Comparison of ENCODE assay signal across 9 cellular contexts in genomic region chr15:20340931-20341661, GRCh38.
DNase-seq lines count a peak whose midpoint lies in the region; ATAC-seq and TF ChIP-seq lines count a peak whose summit lies in the region.
"Had no signal": no experiment of that assay in that cellular context is flagged by ENCODE, and none has a peak within 500 bp of the region (broad histone marks: within the 10 kb centered on the region; RNA-seq: fewer than 3 reads in every experiment).

No MANE protein-coding gene starts in this region.

- CTCF ChIA-PET in OCI-LY7 (lab: Charles Lee; ENCODE audit: unreplicated experiment): no interaction called here

- no peak overlapping the region for H3K27ac ChIP-seq in ascending aorta
- H3K27ac ChIP-seq in OCI-LY7 (ENCODE audit: low read depth, low read length, poor library complexity, severe bottlenecking): no peak overlapping the region
- H3K27ac ChIP-seq: HL-60 had no signal

- no peak for ATAC-seq in GM18873 (IDR thresholded peaks at IDR 0.05; ENCODE audit: low FRiP score, unreplicated experiment)

- intact Hi-C loops in ascending aorta (cut with DNase I): no loop called here
- intact Hi-C loops in OCI-LY7 (cut with micrococcal nuclease; ENCODE audit: unreplicated experiment): no loop called here

- TF ChIP-seq CTCF in ascending aorta (IDR thresholded peaks at IDR 0.05) (no peak), OCI-LY7 (conservative IDR thresholded peaks at IDR 0.05; ENCODE audit: low read length) (no peak)

- no TSS peak for BruUV-seq in OCI-LY7 (replicated peaks; lab: Mats Ljungman, UMichigan)

- H3K4me1 ChIP-seq in ascending aorta: no peaks in the 10 kb centered on the region
- H3K4me1 ChIP-seq in OCI-LY7 (ENCODE audit: insufficient read depth, low read length, poor library complexity, severe bottlenecking): no peaks in the 10 kb centered on the region

- H2AFZ ChIP-seq in OCI-LY7 (ENCODE audit: low read length): no peak overlapping the region

- no peak overlapping the region for H3K4me2 ChIP-seq in OCI-LY7 (ENCODE audit: low read length)

- POLR2A ChIA-PET in OCI-LY7 (lab: Charles Lee): no interaction called here

- peak; percentile 27 for DNase-seq in stimulated activated CD4-positive, alpha-beta T cell treated with anti-CD3 and anti-CD28 coated beads, Interleukin-4, amount 100 ng/mL, for 1 hour
- DNase-seq in stimulated activated CD4-positive, alpha-beta T cell treated with anti-CD3 and anti-CD28 coated beads, Interleukin-1b, Interleukin-23, amount 100 ng/mL, for 48 hours: no peak
- DNase-seq in ascending aorta (ENCODE audit: low spot score in 2 of 2): peak; percentile 84 to 89
- peak; percentile 33 to 48 for DNase-seq in lung microvascular endothelial cell (ENCODE audit: low read depth in 2 of 2)
- no peak for DNase-seq in DMS153 (lab: John Stamatoyannopoulos, UW)
- DNase-seq in DMS53 treated with DMSO at 0.1 percent for 48 hours (lab: John Stamatoyannopoulos, UW; ENCODE audit: unreplicated experiment): no peak
- DNase-seq in OCI-LY7 (ENCODE audit: low spot score): no peak

- no peaks in the 10 kb centered on the region for H4K20me1 ChIP-seq in OCI-LY7 (ENCODE audit: insufficient read depth, low read length)

- no peaks in the 10 kb centered on the region for H3K79me2 ChIP-seq in OCI-LY7 (ENCODE audit: insufficient read depth, low read depth, low read length)

- H3K36me3 ChIP-seq in ascending aorta (no peaks in the 10 kb centered on the region), OCI-LY7 (ENCODE audit: insufficient read depth, low read length) (no peaks in the 10 kb centered on the region)

- no peaks in the 10 kb centered on the region for H3K27me3 ChIP-seq in ascending aorta

- H3K9me3 ChIP-seq in ascending aorta (peaks cover 8 to 16% of the 10 kb centered on the region in 2 donors), OCI-LY7 (ENCODE audit: low read length) (peaks cover 24% of the 10 kb centered on the region; the same call in 1 of the 2 replicates)

- H3K4me3 ChIP-seq in ascending aorta (no peak overlapping the region), OCI-LY7 (ENCODE audit: low read depth, low read length, poor library complexity, severe bottlenecking) (no peak overlapping the region)

- no peaks in the 10 kb centered on the region for H3K9me2 ChIP-seq in OCI-LY7 (ENCODE audit: insufficient read depth, low read length)

Comparison
In these comparisons a context has a peak if more than half of its experiments do, and no peak if none do; other contexts are left out.
1. DNase-seq: peak in stimulated activated CD4-positive, alpha-beta T cell treated with anti-CD3 and anti-CD28 coated beads, Interleukin-4, amount 100 ng/mL, for 1 hour (single experiment), ascending aorta (2 of 2) and lung microvascular endothelial cell (2 of 2); none in stimulated activated CD4-positive, alpha-beta T cell treated with anti-CD3 and anti-CD28 coated beads, Interleukin-1b, Interleukin-23, amount 100 ng/mL, for 48 hours (single experiment), DMS153 (single experiment), DMS53 treated with DMSO at 0.1 percent for 48 hours (single experiment) and OCI-LY7 (single experiment).